ENCODE assay signal across 1 cellular context in the genomic region with DNA sequence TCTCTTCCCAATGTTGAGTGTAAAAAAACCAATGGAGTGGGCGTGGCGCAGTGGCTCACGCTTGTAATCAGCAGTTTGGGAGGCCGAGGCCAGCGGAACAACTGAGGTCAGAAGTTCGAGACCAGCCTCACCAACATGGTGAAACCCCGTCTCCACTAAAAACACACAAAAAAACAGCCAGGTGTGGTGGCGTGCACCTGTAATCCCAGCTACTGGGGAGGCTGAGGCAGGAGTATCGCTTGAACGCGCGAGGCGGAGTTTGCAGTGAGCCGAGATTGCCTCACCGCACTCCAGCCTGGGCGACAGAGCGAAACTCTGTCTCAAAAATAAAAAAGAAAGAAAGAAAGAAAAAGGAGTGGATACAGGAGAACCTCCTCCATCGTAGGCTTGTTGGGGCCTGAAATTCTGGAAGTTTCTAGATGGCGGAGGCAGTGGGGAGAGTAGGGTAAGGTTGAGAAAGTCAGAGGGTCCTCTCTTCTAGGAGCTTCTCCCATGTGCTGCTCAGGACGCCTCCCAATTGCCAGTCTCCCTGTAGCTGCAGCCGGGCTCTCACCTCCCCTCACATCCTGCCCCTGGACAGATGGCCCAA.
TF ChIP-seq lines count a peak whose summit lies in the region.

No MANE protein-coding gene starts in this region.

TF ChIP-seq in HEK293, 187 proteins besides CTCF, POLR2A, EP300 and RAD21 (continued from another document):
- TF ChIP-seq HOXA7 (CRISPR knock-in tag; IDR thresholded peaks at IDR 0.05; ENCODE audit: borderline replicate concordance) (no peak), ZNF146 (tag by site-specific recombination; IDR thresholded peaks at IDR 0.05) (0 out of 2 replicates have a peak, but pooled peaks have one; percentile 15), ZNF341 (tag by site-specific recombination; IDR thresholded peaks at IDR 0.05; ENCODE audit: low read depth) (no peak), BCL11B (tag by site-specific recombination; IDR thresholded peaks at IDR 0.05; ENCODE audit: low read depth) (no peak), ZNF2 (tag by site-specific recombination; IDR thresholded peaks at IDR 0.05) (peak; percentile 74), ZNF423 (tag by site-specific recombination; IDR thresholded peaks at IDR 0.05) (no peak), ZNF571 (tag by site-specific recombination; IDR thresholded peaks at IDR 0.05) (no peak), ZNF416 (tag by site-specific recombination; IDR thresholded peaks at IDR 0.05) (0 out of 2 replicates have a peak, but pooled peaks have one; percentile 24), ZNF610 (tag by site-specific recombination; IDR thresholded peaks at IDR 0.05; ENCODE audit: borderline replicate concordance) (no peak), GLIS1 (tag by site-specific recombination; IDR thresholded peaks at IDR 0.05) (no peak), RBAK (tag by site-specific recombination; IDR thresholded peaks at IDR 0.05) (no peak), ZNF510 (tag by site-specific recombination; IDR thresholded peaks at IDR 0.05; ENCODE audit: insufficient replicate concordance) (no peak), ZNF776 (tag by site-specific recombination; IDR thresholded peaks at IDR 0.05; ENCODE audit: borderline replicate concordance) (no peak), ZNF560 (tag by site-specific recombination; IDR thresholded peaks at IDR 0.05; ENCODE audit: borderline replicate concordance) (0 out of 2 replicates have a peak, but pooled peaks have one; percentile 3), ZNF19 (tag by site-specific recombination; IDR thresholded peaks at IDR 0.05; ENCODE audit: low read depth) (no peak), ZNF777 (tag by site-specific recombination; IDR thresholded peaks at IDR 0.05; ENCODE audit: borderline replicate concordance) (no peak), GFI1B (tag by site-specific recombination; IDR thresholded peaks at IDR 0.05) (no peak), ZNF76 (tag by site-specific recombination; IDR thresholded peaks at IDR 0.05; ENCODE audit: borderline replicate concordance, low read depth) (no peak), ZNF184 (tag by site-specific recombination; IDR thresholded peaks at IDR 0.05) (no peak), FEZF1 (tag by site-specific recombination; IDR thresholded peaks at IDR 0.05) (no peak), ZNF792 (tag by site-specific recombination; IDR thresholded peaks at IDR 0.05) (0 out of 2 replicates have a peak, but pooled peaks have one; percentile 70), ZFP3 (tag by site-specific recombination; IDR thresholded peaks at IDR 0.05; ENCODE audit: low read depth) (peak; percentile 42; the same call in 1 of the 2 replicates), ZNF324 (tag by site-specific recombination; IDR thresholded peaks at IDR 0.05) (no peak), MEIS1 (CRISPR knock-in tag; IDR thresholded peaks at IDR 0.05; ENCODE audit: borderline replicate concordance) (no peak), ZNF624 (tag by site-specific recombination; IDR thresholded peaks at IDR 0.05) (no peak), ZNF157 (tag by site-specific recombination; IDR thresholded peaks at IDR 0.05) (no peak), ZNF274 (IDR thresholded peaks at IDR 0.05; ENCODE audit: low read length) (no peak), ZNF274 (tag by site-specific recombination; IDR thresholded peaks at IDR 0.05; ENCODE audit: borderline replicate concordance) (no peak), ZBTB1 (tag by site-specific recombination; IDR thresholded peaks at IDR 0.05) (no peak), ZNF529 (tag by site-specific recombination; IDR thresholded peaks at IDR 0.05; ENCODE audit: insufficient replicate concordance) (no peak), ZBTB7A (tag by site-specific recombination; IDR thresholded peaks at IDR 0.05; ENCODE audit: low read depth) (peak; percentile 40; the same call in 1 of the 2 replicates), SCRT1 (tag by site-specific recombination; IDR thresholded peaks at IDR 0.05; ENCODE audit: borderline replicate concordance) (no peak), ZNF621 (tag by site-specific recombination; IDR thresholded peaks at IDR 0.05) (no peak), ZNF585B (tag by site-specific recombination; IDR thresholded peaks at IDR 0.05) (no peak; the same call in 1 of the 2 replicates), ZNF335 (tag by site-specific recombination; conservative IDR thresholded peaks at IDR 0.05) (no peak), ZNF114 (tag by site-specific recombination; IDR thresholded peaks at IDR 0.05) (no peak), ZNF544 (tag by site-specific recombination; IDR thresholded peaks at IDR 0.05) (no peak), ZNF514 (tag by site-specific recombination; IDR thresholded peaks at IDR 0.05) (no peak), OSR2 (tag by site-specific recombination; IDR thresholded peaks at IDR 0.05) (no peak), MZF1 (tag by site-specific recombination; IDR thresholded peaks at IDR 0.05; ENCODE audit: borderline replicate concordance) (0 out of 2 replicates have a peak, but pooled peaks have one; percentile 4), ZFHX2 (tag by site-specific recombination; conservative IDR thresholded peaks at IDR 0.05) (no peak), ZNF785 (tag by site-specific recombination; IDR thresholded peaks at IDR 0.05) (peak; percentile 82; the same call in 1 of the 2 replicates)
- TF ChIP-seq, protein P1, sequence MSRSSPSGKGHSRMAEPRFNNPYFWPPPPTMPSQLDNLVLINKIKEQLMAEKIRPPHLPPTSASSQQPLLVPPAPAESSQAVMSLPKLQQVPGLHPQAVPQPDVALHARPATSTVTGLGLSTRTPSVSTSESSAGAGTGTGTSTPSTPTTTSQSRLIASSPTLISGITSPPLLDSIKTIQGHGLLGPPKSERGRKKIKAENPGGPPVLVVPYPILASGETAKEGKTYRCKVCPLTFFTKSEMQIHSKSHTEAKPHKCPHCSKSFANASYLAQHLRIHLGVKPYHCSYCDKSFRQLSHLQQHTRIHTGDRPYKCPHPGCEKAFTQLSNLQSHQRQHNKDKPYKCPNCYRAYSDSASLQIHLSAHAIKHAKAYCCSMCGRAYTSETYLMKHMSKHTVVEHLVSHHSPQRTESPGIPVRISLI (tag by site-specific recombination; IDR thresholded peaks at IDR 0.05): no peak
- TF ChIP-seq, protein P2, sequence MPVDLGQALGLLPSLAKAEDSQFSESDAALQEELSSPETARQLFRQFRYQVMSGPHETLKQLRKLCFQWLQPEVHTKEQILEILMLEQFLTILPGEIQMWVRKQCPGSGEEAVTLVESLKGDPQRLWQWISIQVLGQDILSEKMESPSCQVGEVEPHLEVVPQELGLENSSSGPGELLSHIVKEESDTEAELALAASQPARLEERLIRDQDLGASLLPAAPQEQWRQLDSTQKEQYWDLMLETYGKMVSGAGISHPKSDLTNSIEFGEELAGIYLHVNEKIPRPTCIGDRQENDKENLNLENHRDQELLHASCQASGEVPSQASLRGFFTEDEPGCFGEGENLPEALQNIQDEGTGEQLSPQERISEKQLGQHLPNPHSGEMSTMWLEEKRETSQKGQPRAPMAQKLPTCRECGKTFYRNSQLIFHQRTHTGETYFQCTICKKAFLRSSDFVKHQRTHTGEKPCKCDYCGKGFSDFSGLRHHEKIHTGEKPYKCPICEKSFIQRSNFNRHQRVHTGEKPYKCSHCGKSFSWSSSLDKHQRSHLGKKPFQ (tag by site-specific recombination; IDR thresholded peaks at IDR 0.05): no peak
- TF ChIP-seq, protein P3, sequence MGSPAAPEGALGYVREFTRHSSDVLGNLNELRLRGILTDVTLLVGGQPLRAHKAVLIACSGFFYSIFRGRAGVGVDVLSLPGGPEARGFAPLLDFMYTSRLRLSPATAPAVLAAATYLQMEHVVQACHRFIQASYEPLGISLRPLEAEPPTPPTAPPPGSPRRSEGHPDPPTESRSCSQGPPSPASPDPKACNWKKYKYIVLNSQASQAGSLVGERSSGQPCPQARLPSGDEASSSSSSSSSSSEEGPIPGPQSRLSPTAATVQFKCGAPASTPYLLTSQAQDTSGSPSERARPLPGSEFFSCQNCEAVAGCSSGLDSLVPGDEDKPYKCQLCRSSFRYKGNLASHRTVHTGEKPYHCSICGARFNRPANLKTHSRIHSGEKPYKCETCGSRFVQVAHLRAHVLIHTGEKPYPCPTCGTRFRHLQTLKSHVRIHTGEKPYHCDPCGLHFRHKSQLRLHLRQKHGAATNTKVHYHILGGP (tag by site-specific recombination; IDR thresholded peaks at IDR 0.05): no peak
- TF ChIP-seq, protein P4, sequence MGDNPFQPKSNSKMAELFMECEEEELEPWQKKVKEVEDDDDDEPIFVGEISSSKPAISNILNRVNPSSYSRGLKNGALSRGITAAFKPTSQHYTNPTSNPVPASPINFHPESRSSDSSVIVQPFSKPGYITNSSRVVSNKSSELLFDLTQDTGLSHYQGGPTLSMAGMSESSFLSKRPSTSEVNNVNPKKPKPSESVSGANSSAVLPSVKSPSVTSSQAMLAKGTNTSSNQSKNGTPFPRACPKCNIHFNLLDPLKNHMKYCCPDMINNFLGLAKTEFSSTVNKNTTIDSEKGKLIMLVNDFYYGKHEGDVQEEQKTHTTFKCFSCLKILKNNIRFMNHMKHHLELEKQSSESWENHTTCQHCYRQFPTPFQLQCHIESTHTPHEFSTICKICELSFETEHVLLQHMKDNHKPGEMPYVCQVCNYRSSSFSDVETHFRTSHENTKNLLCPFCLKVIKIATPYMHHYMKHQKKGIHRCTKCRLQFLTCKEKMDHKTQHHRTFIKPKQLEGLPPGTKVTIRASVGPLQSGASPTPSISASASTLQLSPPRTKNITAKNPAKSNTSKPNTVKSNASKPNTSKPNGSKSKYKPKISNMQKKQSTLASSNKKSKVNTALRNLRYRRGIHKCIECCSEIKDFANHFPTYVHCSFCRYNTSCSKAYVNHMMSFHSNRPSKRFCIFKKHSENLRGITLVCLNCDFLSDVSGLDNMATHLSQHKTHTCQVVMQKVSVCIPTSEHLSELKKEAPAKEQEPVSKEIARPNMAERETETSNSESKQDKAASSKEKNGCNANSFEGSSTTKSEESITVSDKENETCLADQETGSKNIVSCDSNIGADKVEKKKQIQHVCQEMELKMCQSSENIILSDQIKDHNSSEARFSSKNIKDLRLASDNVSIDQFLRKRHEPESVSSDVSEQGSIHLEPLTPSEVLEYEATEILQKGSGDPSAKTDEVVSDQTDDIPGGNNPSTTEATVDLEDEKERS (tag by site-specific recombination; IDR thresholded peaks at IDR 0.05): no peak
- TF ChIP-seq, protein P5, sequence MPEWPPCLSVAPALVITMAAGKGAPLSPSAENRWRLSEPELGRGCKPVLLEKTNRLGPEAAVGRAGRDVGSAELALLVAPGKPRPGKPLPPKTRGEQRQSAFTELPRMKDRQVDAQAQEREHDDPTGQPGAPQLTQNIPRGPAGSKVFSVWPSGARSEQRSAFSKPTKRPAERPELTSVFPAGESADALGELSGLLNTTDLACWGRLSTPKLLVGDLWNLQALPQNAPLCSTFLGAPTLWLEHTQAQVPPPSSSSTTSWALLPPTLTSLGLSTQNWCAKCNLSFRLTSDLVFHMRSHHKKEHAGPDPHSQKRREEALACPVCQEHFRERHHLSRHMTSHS (tag by site-specific recombination; IDR thresholded peaks at IDR 0.05): no peak
